In the genomic region with DNA sequence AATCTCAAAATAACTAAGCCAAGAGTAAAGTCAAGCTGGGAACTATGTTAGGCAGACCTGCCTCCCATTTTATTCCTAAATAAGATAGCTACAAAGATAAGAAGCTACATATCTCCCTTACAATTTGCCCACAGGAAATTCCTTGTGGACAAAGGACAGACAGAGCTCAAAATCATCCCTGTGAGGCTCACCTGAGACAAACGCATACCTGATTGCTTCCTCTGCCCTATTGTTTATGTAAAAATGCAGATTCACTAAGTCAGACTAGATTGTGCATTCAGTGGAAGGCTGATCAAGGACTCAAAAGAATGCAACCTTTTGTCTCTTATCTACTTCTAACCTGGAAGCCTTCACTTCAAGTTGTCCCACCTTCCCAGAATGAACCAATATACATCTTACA, we compare ENCODE assay signal across 1 cellular context. TPM values are rescaled to one million over a fixed set of nuclear protein-coding genes. Genes with fewer than 3 reads are reported as not detected.
"Had no signal": no experiment of that assay in that cellular context is flagged by ENCODE, and none has a peak within 500 bp of the region (broad histone marks: within the 10 kb centered on the region; RNA-seq: fewer than 3 reads in every experiment).

No MANE protein-coding gene starts in this region.

RNA-seq across cellular contexts. Expression of gene SPP1, which starts 56.2 kb away (rescaled TPM):
- polyA plus RNA-seq: naive thymus-derived CD8-positive, alpha-beta T cell had no signal
